In the genomic region with DNA sequence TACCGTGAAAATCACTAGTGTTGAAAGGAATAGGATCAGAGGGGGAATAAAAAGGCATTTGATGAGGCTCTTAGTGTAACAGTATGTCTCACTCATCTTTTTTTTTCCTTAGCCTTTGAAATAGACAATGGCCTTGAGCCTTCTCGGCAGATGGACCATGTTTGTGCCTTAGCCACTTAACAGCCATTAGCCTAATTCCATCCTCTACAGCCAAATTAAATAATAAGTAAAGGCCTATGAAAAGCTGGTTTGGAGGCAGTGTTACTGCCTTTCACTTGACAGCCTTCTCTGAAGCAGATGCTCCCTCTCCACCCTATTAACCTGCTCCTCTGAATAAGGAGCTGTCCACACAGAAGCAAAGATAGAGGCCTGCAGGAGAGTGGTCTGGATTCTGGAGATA, we compare ENCODE assay signal across 15 cellular contexts.
A peak's percentile ranks its signal among the peaks of the same experiment; 100 is the strongest.
DNase-seq lines count a peak whose midpoint lies in the region; ATAC-seq and TF ChIP-seq lines count a peak whose summit lies in the region.
"Had no signal": no experiment of that assay in that cellular context is flagged by ENCODE, and none has a peak within 500 bp of the region (broad histone marks: within the 10 kb centered on the region; RNA-seq: fewer than 3 reads in every experiment).

No MANE protein-coding gene starts in this region.

- no peaks in the 10 kb centered on the region for H3K27me3 ChIP-seq in GM23338 (ENCODE audit: insufficient read depth)
- no peaks in the 10 kb centered on the region for H3K27me3 ChIP-seq in WERI-Rb-1 (ENCODE audit: insufficient read depth, low read depth, severe bottlenecking)
- H3K27me3 ChIP-seq in gastrocnemius medialis = no peaks in the 10 kb centered on the region
- H3K27me3 ChIP-seq: BLaER1 had no signal

- no peak for TF ChIP-seq POLR2A in gastrocnemius medialis (IDR thresholded peaks at IDR 0.05)

- H3K9me3 ChIP-seq in WERI-Rb-1 (ENCODE audit: severe bottlenecking) (no peaks in the 10 kb centered on the region), gastrocnemius medialis (no peaks in the 10 kb centered on the region)
- H3K9me3 ChIP-seq: BLaER1 had no signal

- no peaks in the 10 kb centered on the region for H3K36me3 ChIP-seq in GM23338 (ENCODE audit: insufficient read depth)
- H3K36me3 ChIP-seq in WERI-Rb-1 = no peaks in the 10 kb centered on the region
- no peaks in the 10 kb centered on the region for H3K36me3 ChIP-seq in gastrocnemius medialis
- H3K36me3 ChIP-seq: BLaER1 had no signal

- H3K9me2 ChIP-seq in GM23338 (ENCODE audit: insufficient read depth) = no peaks in the 10 kb centered on the region

- no peaks in the 10 kb centered on the region for H3F3A ChIP-seq in GM23338 (replicated peaks; ENCODE audit: low read depth)

- no peaks in the 10 kb centered on the region for H3K27me3 Mint-ChIP-seq in GM23338 (ENCODE audit: insufficient read depth, low read depth, poor library complexity)

- H2AFZ ChIP-seq in GM23338 = no peak overlapping the region
- H2AFZ ChIP-seq: GM23248 had no signal

- no peaks in the 10 kb centered on the region for H3K79me2 ChIP-seq in GM23338 (replicated peaks; ENCODE audit: insufficient read depth)

- H3K36me3 Mint-ChIP-seq in GM23338 (ENCODE audit: low read depth) = no peaks in the 10 kb centered on the region
- H3K36me3 Mint-ChIP-seq: CD8-positive, alpha-beta memory T cell had no signal

- DNase-seq in NCI-H1092 treated with DMSO at 0.1 percent for 48 hours (lab: John Stamatoyannopoulos, UW) (peak; percentile 64), NCI-H1092 (lab: John Stamatoyannopoulos, UW) (no peak), GM23338 (ENCODE audit: low spot score) (no peak), NCI-H524 (lab: John Stamatoyannopoulos, UW) (peak; percentile 74 to 95), WERI-Rb-1 (peak; percentile 16), gastrocnemius medialis (no peak), SIG-M5 treated with dmso at 0.1 percent for 504 hours (lab: John Stamatoyannopoulos, UW; ENCODE audit: unreplicated experiment) (no peak)
- DNase-seq in stimulated activated CD4-positive, alpha-beta T cell treated with anti-CD3 and anti-CD28 coated beads, Interleukin-2, amount 100 ng/mL, for 24 hours = no peak
- DNase-seq: CD8-positive, alpha-beta memory T cell; DMS 273 treated with DMSO at 0.1 percent for 48 hours; GM23248; H7 had no signal

- H3K4me3 ChIP-seq in GM23338 = no peak overlapping the region
- H3K4me3 ChIP-seq in WERI-Rb-1 (ENCODE audit: low read depth, low read length) = no peak overlapping the region
- H3K4me3 ChIP-seq in gastrocnemius medialis = no peak overlapping the region
- H3K4me3 ChIP-seq: BLaER1, GM12878, GM23248 had no signal

- no peak overlapping the region for H3K4me3 Mint-ChIP-seq in GM23338
- H3K4me3 Mint-ChIP-seq: CD8-positive, alpha-beta memory T cell had no signal

- peaks cover 4% of the 10 kb centered on the region; the same call in 1 of the 2 replicates for H4K20me1 ChIP-seq in GM23338 (replicated peaks; ENCODE audit: insufficient read depth)
- H4K20me1 ChIP-seq: BLaER1 had no signal

- intact Hi-C loops in gastrocnemius medialis (cut with DNase I; ENCODE audit: low total_unique reads) = no loop called here

- no peak overlapping the region for H3K27ac Mint-ChIP-seq in GM23338
- H3K27ac Mint-ChIP-seq: CD8-positive, alpha-beta memory T cell had no signal

- H3K9me3 Mint-ChIP-seq in GM23338 = no peaks in the 10 kb centered on the region; the same call in 2 of the 3 replicates

- H3K4me1 Mint-ChIP-seq in GM23338 = peaks cover 17% of the 10 kb centered on the region
- H3K4me1 Mint-ChIP-seq: CD8-positive, alpha-beta memory T cell had no signal

- TF ChIP-seq CTCF in GM23338 (conservative IDR thresholded peaks at IDR 0.05; ENCODE audit: low read depth in 2 of 2) (no peak), WERI-Rb-1 (IDR thresholded peaks at IDR 0.05; ENCODE audit: low read depth, low read length) (no peak), gastrocnemius medialis (IDR thresholded peaks at IDR 0.05 in 4 of 5, conservative IDR thresholded peaks at IDR 0.05 in 1 of 5) (no peak)

- no peak overlapping the region for H3K4me2 ChIP-seq in GM23338
- H3K4me2 ChIP-seq: BLaER1 had no signal

- ATAC-seq in GM23338 (no peak), gastrocnemius medialis (no peak)
- ATAC-seq: GM12878 had no signal

- in situ Hi-C loops in gastrocnemius medialis (cut with MboI; ENCODE audit: low sequenced_read_pairs in 4 of 4) = no loop called here

- H3K4me1 ChIP-seq in GM23338 (ENCODE audit: insufficient read depth) (peaks cover 12% of the 10 kb centered on the region), gastrocnemius medialis (no peaks in the 10 kb centered on the region)
- H3K4me1 ChIP-seq: BLaER1 had no signal

- H3K27ac ChIP-seq in GM23338 (ENCODE audit: low read depth) = no peak overlapping the region
- no peak overlapping the region for H3K27ac ChIP-seq in WERI-Rb-1
- no peak overlapping the region for H3K27ac ChIP-seq in gastrocnemius medialis
- H3K27ac ChIP-seq: 22Rv1, BLaER1, GM23248 had no signal

TF ChIP-seq in GM23338, 12 proteins besides CTCF, POLR2A, EP300 and RAD21 (continues in another document):
- no peak for TF ChIP-seq CREB1 (CRISPR knock-in tag; IDR thresholded peaks at IDR 0.05; ENCODE audit: low read depth)
- TF ChIP-seq, protein P1, sequence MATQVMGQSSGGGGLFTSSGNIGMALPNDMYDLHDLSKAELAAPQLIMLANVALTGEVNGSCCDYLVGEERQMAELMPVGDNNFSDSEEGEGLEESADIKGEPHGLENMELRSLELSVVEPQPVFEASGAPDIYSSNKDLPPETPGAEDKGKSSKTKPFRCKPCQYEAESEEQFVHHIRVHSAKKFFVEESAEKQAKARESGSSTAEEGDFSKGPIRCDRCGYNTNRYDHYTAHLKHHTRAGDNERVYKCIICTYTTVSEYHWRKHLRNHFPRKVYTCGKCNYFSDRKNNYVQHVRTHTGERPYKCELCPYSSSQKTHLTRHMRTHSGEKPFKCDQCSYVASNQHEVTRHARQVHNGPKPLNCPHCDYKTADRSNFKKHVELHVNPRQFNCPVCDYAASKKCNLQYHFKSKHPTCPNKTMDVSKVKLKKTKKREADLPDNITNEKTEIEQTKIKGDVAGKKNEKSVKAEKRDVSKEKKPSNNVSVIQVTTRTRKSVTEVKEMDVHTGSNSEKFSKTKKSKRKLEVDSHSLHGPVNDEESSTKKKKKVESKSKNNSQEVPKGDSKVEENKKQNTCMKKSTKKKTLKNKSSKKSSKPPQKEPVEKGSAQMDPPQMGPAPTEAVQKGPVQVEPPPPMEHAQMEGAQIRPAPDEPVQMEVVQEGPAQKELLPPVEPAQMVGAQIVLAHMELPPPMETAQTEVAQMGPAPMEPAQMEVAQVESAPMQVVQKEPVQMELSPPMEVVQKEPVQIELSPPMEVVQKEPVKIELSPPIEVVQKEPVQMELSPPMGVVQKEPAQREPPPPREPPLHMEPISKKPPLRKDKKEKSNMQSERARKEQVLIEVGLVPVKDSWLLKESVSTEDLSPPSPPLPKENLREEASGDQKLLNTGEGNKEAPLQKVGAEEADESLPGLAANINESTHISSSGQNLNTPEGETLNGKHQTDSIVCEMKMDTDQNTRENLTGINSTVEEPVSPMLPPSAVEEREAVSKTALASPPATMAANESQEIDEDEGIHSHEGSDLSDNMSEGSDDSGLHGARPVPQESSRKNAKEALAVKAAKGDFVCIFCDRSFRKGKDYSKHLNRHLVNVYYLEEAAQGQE (IDR thresholded peaks at IDR 0.05; ENCODE audit: unreplicated experiment) = peak; percentile 30

Comparison
In these comparisons a context has a peak if more than half of its experiments do, and no peak if none do; other contexts are left out.
1. DNase-seq: peak in NCI-H1092 treated with DMSO at 0.1 percent for 48 hours (single experiment), NCI-H524 (2 of 2) and WERI-Rb-1 (single experiment); none in NCI-H1092 (single experiment), GM23338 (single experiment), gastrocnemius medialis (0 of 2), stimulated activated CD4-positive, alpha-beta T cell treated with anti-CD3 and anti-CD28 coated beads, Interleukin-2, amount 100 ng/mL, for 24 hours (0 of 2) and SIG-M5 treated with dmso at 0.1 percent for 504 hours (single experiment).